In the genomic region with DNA sequence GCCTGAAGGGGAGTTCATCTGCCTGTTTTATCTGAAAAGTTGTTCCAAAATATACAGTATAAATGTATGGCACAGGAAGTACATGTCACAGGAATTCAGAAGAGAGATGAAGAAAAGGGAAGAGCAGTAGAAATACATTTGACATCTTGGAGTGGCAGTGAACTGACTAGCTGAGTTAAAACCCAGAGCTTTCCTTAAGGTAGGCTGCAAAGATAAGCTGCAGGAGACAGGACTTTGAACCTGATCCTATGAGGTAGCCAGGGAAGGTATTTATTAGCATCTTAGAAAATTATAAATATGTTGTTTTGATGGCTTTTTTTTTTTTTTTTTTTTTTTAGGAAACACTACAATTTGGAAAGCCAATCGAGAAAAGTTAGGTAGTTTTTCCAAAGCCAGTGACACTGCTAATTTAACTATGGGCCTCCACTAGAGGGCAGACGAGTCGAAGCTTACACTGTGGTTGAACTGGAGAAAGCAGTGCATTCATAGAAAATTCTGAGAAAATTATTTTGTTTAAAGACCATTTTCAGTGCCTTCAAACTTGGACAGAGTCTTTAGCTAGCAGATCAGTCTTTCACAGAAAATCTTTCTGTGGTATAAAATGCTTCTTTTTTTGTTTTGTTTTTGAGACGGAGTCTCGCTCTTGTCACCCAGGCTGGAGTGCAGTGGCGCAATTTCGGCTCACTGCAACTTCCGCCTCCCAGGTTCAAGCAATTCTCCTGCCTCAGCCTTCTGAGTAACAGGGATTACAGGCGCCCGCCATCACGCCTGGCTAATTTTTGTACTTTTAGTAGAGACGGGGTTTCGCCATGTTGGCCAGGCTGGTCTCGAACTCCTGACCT, we compare ENCODE assay signal across 8 cellular contexts.
DNase-seq lines count a peak whose midpoint lies in the region; ATAC-seq, FAIRE-seq and TF ChIP-seq lines count a peak whose summit lies in the region.

No MANE protein-coding gene starts in this region.

- no peaks in the 10 kb centered on the region for H3K27me3 ChIP-seq in esophagus squamous epithelium

- H3K4me3 Mint-ChIP-seq in CD14-positive monocyte, result peak overlapping the region; percentile 75 to 89
- peak overlapping the region; percentile 13; the same call in 1 of the 2 replicates for H3K4me3 Mint-ChIP-seq in HFFc6
- H3K4me3 Mint-ChIP-seq in natural killer cell, result no peak overlapping the region

- no peak for TF ChIP-seq POLR2A in esophagus squamous epithelium (IDR thresholded peaks at IDR 0.05)

- H3K9me3 Mint-ChIP-seq in CD14-positive monocyte (no peaks in the 10 kb centered on the region), HFFc6 (no peaks in the 10 kb centered on the region), natural killer cell (no peaks in the 10 kb centered on the region)

- peak; percentile 70 for DNase-seq in CD14-positive monocyte (ENCODE audit: low spot score)
- DNase-seq in HFFc6, result peak; percentile 81
- peak; percentile 70 for DNase-seq in RCC 7860 (ENCODE audit: low spot score)
- peak; percentile 57 for DNase-seq in activated T-cell treated with anti-CD3 and anti-CD28 coated beads, Interleukin-2, amount 50 U/mL, for 1 hour
- DNase-seq in esophagus squamous epithelium (lab: John Stamatoyannopoulos, UW), result no peak
- peak; percentile 43 for DNase-seq in natural killer cell
- DNase-seq in stimulated activated naive CD4-positive, alpha-beta T cell (lab: John Stamatoyannopoulos, UW), result peak; percentile 12 to 78 (median 52)
- DNase-seq in 8988T, result no peak

- TF ChIP-seq CTCF in CD14-positive monocyte (IDR thresholded peaks at IDR 0.05), result peak; percentile 94
- peak; percentile 92 for TF ChIP-seq CTCF in HFFc6 (IDR thresholded peaks at IDR 0.05)
- TF ChIP-seq CTCF in esophagus squamous epithelium (IDR thresholded peaks at IDR 0.05), result peak; percentile 48 to 82 (median 76)
- TF ChIP-seq CTCF in natural killer cell (IDR thresholded peaks at IDR 0.05), result peak; percentile 91

- H3K27ac Mint-ChIP-seq in CD14-positive monocyte (peak overlapping the region; percentile 79 to 90 (median 85)), HFFc6 (peak overlapping the region; percentile 81), natural killer cell (no peak overlapping the region)

- intact Hi-C loops in CD14-positive monocyte (cut with micrococcal nuclease) (loop anchor here (1.0 to 10.0 kb wide), 5 partner anchors 124 to 285 kb away; a partner anchor contains a TSS), esophagus squamous epithelium (cut with DNase I) (loop anchor here (5.0 kb wide), 1 partner anchor 125 kb away; a partner anchor contains a TSS), natural killer cell (cut with micrococcal nuclease) (loop anchor here (1.0 to 2.0 kb wide), 3 partner anchors 124 to 285 kb away; no protein-coding TSS in a partner anchor)

- H3K36me3 Mint-ChIP-seq in CD14-positive monocyte (no peaks in the 10 kb centered on the region), HFFc6 (ENCODE audit: low read depth) (no peaks in the 10 kb centered on the region), natural killer cell (no peaks in the 10 kb centered on the region)

- H3K27ac ChIP-seq in esophagus squamous epithelium, result no peak overlapping the region

- H3K4me3 ChIP-seq in esophagus squamous epithelium, result no peak overlapping the region

- peak; percentile 81 for FAIRE-seq in RCC 7860 (lab: Jason Lieb, UNC)

- no peaks in the 10 kb centered on the region for H3K9me3 ChIP-seq in esophagus squamous epithelium

- no peaks in the 10 kb centered on the region for H3K36me3 ChIP-seq in esophagus squamous epithelium

- ATAC-seq in natural killer cell, result peak; percentile 78 to 88 (median 83)

- H3K27me3 Mint-ChIP-seq in CD14-positive monocyte (ENCODE audit: low read depth in 3 of 3), result peaks cover 0 to 2% (median 0%) of the 10 kb centered on the region in 3 donors
- no peaks in the 10 kb centered on the region for H3K27me3 Mint-ChIP-seq in HFFc6 (ENCODE audit: insufficient read depth)
- no peaks in the 10 kb centered on the region for H3K27me3 Mint-ChIP-seq in natural killer cell (ENCODE audit: low read depth in 2 of 2)

- H3K4me1 Mint-ChIP-seq in CD14-positive monocyte (peaks cover 16% of the 10 kb centered on the region), HFFc6 (ENCODE audit: low read depth) (peaks cover 36% of the 10 kb centered on the region), natural killer cell (peaks cover 0 to 5% of the 10 kb centered on the region in 2 donors)

- 68 to 70% methylated on average over 14 of the region's 14 CpGs for WGBS in esophagus squamous epithelium, 2 donors

- no peaks in the 10 kb centered on the region for H3K4me1 ChIP-seq in esophagus squamous epithelium

Comparison
In these comparisons a context has a peak if more than half of its experiments do, and no peak if none do; other contexts are left out.
1. DNase-seq: peak in CD14-positive monocyte (single experiment), HFFc6 (single experiment), RCC 7860 (single experiment), activated T-cell treated with anti-CD3 and anti-CD28 coated beads, Interleukin-2, amount 50 U/mL, for 1 hour (single experiment), natural killer cell (single experiment) and stimulated activated naive CD4-positive, alpha-beta T cell (6 of 6); none in esophagus squamous epithelium (single experiment) and 8988T (single experiment).
2. H3K27ac Mint-ChIP-seq: peak in CD14-positive monocyte (7 of 7) and HFFc6 (single experiment); none in natural killer cell (0 of 2).
3. Peak in every context shown above with its lines, with median percentiles within 50 percentile points of each other: CTCF ChIP-seq.